In the genomic region with DNA sequence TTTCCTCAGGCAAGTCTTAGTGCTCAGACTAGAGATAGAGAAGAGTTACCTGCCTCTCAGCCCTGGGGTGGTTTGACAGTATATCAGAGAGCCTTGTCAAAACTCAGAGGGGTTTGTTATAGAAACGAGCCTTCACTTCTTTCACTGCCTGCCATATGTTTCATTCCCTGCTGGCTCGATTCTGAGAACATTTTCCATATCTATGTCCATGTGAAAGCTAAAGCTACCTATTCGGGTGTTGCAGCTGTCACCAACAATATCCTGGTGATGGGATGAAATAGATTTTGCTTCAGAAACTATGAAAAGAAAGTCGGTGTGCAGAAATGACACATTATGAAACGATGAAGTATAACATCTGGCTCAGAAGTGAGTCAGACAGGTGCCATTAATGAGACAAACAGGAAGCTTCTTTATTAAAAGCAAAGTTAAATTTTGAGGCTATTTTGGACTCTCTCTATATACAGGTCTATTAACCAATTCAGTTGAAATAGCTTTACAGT, we compare ENCODE assay signal across 1 cellular context.
A peak's percentile ranks its signal among the peaks of the same experiment; 100 is the strongest.
TF ChIP-seq lines count a peak whose summit lies in the region.

No MANE protein-coding gene starts in this region.

TF ChIP-seq in HCT116, 20 proteins besides CTCF, POLR2A, EP300 and RAD21:
- no peak for TF ChIP-seq EZH2phosphoT487 (IDR thresholded peaks at IDR 0.05; ENCODE audit: borderline replicate concordance)
- no peak for TF ChIP-seq MAX (IDR thresholded peaks at IDR 0.05)
- TF ChIP-seq, protein P1, sequence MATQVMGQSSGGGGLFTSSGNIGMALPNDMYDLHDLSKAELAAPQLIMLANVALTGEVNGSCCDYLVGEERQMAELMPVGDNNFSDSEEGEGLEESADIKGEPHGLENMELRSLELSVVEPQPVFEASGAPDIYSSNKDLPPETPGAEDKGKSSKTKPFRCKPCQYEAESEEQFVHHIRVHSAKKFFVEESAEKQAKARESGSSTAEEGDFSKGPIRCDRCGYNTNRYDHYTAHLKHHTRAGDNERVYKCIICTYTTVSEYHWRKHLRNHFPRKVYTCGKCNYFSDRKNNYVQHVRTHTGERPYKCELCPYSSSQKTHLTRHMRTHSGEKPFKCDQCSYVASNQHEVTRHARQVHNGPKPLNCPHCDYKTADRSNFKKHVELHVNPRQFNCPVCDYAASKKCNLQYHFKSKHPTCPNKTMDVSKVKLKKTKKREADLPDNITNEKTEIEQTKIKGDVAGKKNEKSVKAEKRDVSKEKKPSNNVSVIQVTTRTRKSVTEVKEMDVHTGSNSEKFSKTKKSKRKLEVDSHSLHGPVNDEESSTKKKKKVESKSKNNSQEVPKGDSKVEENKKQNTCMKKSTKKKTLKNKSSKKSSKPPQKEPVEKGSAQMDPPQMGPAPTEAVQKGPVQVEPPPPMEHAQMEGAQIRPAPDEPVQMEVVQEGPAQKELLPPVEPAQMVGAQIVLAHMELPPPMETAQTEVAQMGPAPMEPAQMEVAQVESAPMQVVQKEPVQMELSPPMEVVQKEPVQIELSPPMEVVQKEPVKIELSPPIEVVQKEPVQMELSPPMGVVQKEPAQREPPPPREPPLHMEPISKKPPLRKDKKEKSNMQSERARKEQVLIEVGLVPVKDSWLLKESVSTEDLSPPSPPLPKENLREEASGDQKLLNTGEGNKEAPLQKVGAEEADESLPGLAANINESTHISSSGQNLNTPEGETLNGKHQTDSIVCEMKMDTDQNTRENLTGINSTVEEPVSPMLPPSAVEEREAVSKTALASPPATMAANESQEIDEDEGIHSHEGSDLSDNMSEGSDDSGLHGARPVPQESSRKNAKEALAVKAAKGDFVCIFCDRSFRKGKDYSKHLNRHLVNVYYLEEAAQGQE (IDR thresholded peaks at IDR 0.05; ENCODE audit: low read depth): no peak
- 0 out of 2 replicates have a peak, but pooled peaks have one; percentile 18 for TF ChIP-seq JUND (IDR thresholded peaks at IDR 0.05)
- TF ChIP-seq EGR1 (IDR thresholded peaks at IDR 0.05; ENCODE audit: low read depth): no peak
TF ChIP-seq in HCT116: peak in this region for 1.
